Comparison of ENCODE assay signal across 3 cellular contexts in the genomic region with DNA sequence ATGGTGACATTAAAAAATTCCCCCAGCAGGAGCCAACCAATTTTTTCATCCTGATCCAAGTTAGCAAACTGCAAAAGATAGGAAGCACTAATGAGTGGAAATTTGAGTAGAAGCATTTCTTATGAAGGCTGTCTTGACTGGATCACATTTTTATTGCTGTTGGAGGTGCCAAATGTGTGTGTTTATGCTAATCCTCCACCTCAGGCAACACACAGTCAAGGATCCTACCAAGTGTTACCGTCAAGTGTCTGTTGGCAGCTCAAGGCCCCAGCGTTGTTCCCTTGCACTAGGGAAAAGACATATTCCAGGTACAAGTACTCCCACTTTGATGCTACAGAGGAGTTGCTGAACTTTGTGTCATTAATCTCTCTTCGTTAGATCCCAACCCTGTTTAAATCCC.
TF ChIP-seq lines count a peak whose summit lies in the region.

No MANE protein-coding gene starts in this region.

TF ChIP-seq in SK-N-SH treated with all-trans-retinoic acid at 6 μM for 48 hours, 23 proteins besides CTCF, POLR2A, EP300 and RAD21:
- TF ChIP-seq ZNF70 (CRISPR knock-in tag; IDR thresholded peaks at IDR 0.05) (no peak), TOX (CRISPR knock-in tag; IDR thresholded peaks at IDR 0.05; ENCODE audit: borderline replicate concordance) (0 out of 2 replicates have a peak, but pooled peaks have one; percentile 2), RARB (CRISPR knock-in tag; IDR thresholded peaks at IDR 0.05) (no peak), ZFP3 (CRISPR knock-in tag; IDR thresholded peaks at IDR 0.05) (no peak), ZNF565 (CRISPR knock-in tag; conservative IDR thresholded peaks at IDR 0.05; ENCODE audit: low read depth) (no peak), ISL1 (CRISPR knock-in tag; IDR thresholded peaks at IDR 0.05) (no peak), ZNF8 (CRISPR knock-in tag; IDR thresholded peaks at IDR 0.05) (no peak)
- TF ChIP-seq, protein P1, sequence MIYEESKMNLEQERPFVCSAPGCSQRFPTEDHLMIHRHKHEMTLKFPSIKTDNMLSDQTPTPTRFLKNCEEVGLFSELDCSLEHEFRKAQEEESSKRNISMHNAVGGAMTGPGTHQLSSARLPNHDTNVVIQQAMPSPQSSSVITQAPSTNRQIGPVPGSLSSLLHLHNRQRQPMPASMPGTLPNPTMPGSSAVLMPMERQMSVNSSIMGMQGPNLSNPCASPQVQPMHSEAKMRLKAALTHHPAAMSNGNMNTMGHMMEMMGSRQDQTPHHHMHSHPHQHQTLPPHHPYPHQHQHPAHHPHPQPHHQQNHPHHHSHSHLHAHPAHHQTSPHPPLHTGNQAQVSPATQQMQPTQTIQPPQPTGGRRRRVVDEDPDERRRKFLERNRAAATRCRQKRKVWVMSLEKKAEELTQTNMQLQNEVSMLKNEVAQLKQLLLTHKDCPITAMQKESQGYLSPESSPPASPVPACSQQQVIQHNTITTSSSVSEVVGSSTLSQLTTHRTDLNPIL (CRISPR knock-in tag; IDR thresholded peaks at IDR 0.05; ENCODE audit: low read depth): no peak
- TF ChIP-seq, protein P2, sequence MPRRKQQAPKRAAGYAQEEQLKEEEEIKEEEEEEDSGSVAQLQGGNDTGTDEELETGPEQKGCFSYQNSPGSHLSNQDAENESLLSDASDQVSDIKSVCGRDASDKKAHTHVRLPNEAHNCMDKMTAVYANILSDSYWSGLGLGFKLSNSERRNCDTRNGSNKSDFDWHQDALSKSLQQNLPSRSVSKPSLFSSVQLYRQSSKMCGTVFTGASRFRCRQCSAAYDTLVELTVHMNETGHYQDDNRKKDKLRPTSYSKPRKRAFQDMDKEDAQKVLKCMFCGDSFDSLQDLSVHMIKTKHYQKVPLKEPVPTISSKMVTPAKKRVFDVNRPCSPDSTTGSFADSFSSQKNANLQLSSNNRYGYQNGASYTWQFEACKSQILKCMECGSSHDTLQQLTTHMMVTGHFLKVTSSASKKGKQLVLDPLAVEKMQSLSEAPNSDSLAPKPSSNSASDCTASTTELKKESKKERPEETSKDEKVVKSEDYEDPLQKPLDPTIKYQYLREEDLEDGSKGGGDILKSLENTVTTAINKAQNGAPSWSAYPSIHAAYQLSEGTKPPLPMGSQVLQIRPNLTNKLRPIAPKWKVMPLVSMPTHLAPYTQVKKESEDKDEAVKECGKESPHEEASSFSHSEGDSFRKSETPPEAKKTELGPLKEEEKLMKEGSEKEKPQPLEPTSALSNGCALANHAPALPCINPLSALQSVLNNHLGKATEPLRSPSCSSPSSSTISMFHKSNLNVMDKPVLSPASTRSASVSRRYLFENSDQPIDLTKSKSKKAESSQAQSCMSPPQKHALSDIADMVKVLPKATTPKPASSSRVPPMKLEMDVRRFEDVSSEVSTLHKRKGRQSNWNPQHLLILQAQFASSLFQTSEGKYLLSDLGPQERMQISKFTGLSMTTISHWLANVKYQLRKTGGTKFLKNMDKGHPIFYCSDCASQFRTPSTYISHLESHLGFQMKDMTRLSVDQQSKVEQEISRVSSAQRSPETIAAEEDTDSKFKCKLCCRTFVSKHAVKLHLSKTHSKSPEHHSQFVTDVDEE (CRISPR knock-in tag; IDR thresholded peaks at IDR 0.05): no peak

TF ChIP-seq in SK-N-SH, 30 proteins besides CTCF, POLR2A, EP300 and RAD21:
- no peak for TF ChIP-seq SIN3A (IDR thresholded peaks at IDR 0.05; ENCODE audit: borderline replicate concordance, low read depth, low read length)

TF ChIP-seq in GM23338, 12 proteins besides CTCF, POLR2A, EP300 and RAD21:
- TF ChIP-seq JUNB (IDR thresholded peaks at IDR 0.05; ENCODE audit: unreplicated experiment): no peak
- TF ChIP-seq EZH2 (IDR thresholded peaks at IDR 0.05; ENCODE audit: low read depth, unreplicated experiment): no peak
- no peak for TF ChIP-seq STAT1 (IDR thresholded peaks at IDR 0.05; ENCODE audit: unreplicated experiment)
- no peak for TF ChIP-seq EZH2phosphoT487 (IDR thresholded peaks at IDR 0.05; ENCODE audit: unreplicated experiment)
- no peak for TF ChIP-seq NANOG (IDR thresholded peaks at IDR 0.05; ENCODE audit: borderline replicate concordance)
- TF ChIP-seq, protein P3, sequence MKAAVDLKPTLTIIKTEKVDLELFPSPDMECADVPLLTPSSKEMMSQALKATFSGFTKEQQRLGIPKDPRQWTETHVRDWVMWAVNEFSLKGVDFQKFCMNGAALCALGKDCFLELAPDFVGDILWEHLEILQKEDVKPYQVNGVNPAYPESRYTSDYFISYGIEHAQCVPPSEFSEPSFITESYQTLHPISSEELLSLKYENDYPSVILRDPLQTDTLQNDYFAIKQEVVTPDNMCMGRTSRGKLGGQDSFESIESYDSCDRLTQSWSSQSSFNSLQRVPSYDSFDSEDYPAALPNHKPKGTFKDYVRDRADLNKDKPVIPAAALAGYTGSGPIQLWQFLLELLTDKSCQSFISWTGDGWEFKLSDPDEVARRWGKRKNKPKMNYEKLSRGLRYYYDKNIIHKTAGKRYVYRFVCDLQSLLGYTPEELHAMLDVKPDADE (IDR thresholded peaks at IDR 0.05): no peak
- no peak for TF ChIP-seq CREB1 (CRISPR knock-in tag; IDR thresholded peaks at IDR 0.05; ENCODE audit: low read depth)
- TF ChIP-seq ZNF114 (CRISPR knock-in tag; IDR thresholded peaks at IDR 0.05): no peak
- TF ChIP-seq ZNF331 (CRISPR knock-in tag; IDR thresholded peaks at IDR 0.05; ENCODE audit: low read depth): no peak
- TF ChIP-seq, protein P4, sequence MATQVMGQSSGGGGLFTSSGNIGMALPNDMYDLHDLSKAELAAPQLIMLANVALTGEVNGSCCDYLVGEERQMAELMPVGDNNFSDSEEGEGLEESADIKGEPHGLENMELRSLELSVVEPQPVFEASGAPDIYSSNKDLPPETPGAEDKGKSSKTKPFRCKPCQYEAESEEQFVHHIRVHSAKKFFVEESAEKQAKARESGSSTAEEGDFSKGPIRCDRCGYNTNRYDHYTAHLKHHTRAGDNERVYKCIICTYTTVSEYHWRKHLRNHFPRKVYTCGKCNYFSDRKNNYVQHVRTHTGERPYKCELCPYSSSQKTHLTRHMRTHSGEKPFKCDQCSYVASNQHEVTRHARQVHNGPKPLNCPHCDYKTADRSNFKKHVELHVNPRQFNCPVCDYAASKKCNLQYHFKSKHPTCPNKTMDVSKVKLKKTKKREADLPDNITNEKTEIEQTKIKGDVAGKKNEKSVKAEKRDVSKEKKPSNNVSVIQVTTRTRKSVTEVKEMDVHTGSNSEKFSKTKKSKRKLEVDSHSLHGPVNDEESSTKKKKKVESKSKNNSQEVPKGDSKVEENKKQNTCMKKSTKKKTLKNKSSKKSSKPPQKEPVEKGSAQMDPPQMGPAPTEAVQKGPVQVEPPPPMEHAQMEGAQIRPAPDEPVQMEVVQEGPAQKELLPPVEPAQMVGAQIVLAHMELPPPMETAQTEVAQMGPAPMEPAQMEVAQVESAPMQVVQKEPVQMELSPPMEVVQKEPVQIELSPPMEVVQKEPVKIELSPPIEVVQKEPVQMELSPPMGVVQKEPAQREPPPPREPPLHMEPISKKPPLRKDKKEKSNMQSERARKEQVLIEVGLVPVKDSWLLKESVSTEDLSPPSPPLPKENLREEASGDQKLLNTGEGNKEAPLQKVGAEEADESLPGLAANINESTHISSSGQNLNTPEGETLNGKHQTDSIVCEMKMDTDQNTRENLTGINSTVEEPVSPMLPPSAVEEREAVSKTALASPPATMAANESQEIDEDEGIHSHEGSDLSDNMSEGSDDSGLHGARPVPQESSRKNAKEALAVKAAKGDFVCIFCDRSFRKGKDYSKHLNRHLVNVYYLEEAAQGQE (IDR thresholded peaks at IDR 0.05; ENCODE audit: unreplicated experiment): no peak
- TF ChIP-seq, protein P5, sequence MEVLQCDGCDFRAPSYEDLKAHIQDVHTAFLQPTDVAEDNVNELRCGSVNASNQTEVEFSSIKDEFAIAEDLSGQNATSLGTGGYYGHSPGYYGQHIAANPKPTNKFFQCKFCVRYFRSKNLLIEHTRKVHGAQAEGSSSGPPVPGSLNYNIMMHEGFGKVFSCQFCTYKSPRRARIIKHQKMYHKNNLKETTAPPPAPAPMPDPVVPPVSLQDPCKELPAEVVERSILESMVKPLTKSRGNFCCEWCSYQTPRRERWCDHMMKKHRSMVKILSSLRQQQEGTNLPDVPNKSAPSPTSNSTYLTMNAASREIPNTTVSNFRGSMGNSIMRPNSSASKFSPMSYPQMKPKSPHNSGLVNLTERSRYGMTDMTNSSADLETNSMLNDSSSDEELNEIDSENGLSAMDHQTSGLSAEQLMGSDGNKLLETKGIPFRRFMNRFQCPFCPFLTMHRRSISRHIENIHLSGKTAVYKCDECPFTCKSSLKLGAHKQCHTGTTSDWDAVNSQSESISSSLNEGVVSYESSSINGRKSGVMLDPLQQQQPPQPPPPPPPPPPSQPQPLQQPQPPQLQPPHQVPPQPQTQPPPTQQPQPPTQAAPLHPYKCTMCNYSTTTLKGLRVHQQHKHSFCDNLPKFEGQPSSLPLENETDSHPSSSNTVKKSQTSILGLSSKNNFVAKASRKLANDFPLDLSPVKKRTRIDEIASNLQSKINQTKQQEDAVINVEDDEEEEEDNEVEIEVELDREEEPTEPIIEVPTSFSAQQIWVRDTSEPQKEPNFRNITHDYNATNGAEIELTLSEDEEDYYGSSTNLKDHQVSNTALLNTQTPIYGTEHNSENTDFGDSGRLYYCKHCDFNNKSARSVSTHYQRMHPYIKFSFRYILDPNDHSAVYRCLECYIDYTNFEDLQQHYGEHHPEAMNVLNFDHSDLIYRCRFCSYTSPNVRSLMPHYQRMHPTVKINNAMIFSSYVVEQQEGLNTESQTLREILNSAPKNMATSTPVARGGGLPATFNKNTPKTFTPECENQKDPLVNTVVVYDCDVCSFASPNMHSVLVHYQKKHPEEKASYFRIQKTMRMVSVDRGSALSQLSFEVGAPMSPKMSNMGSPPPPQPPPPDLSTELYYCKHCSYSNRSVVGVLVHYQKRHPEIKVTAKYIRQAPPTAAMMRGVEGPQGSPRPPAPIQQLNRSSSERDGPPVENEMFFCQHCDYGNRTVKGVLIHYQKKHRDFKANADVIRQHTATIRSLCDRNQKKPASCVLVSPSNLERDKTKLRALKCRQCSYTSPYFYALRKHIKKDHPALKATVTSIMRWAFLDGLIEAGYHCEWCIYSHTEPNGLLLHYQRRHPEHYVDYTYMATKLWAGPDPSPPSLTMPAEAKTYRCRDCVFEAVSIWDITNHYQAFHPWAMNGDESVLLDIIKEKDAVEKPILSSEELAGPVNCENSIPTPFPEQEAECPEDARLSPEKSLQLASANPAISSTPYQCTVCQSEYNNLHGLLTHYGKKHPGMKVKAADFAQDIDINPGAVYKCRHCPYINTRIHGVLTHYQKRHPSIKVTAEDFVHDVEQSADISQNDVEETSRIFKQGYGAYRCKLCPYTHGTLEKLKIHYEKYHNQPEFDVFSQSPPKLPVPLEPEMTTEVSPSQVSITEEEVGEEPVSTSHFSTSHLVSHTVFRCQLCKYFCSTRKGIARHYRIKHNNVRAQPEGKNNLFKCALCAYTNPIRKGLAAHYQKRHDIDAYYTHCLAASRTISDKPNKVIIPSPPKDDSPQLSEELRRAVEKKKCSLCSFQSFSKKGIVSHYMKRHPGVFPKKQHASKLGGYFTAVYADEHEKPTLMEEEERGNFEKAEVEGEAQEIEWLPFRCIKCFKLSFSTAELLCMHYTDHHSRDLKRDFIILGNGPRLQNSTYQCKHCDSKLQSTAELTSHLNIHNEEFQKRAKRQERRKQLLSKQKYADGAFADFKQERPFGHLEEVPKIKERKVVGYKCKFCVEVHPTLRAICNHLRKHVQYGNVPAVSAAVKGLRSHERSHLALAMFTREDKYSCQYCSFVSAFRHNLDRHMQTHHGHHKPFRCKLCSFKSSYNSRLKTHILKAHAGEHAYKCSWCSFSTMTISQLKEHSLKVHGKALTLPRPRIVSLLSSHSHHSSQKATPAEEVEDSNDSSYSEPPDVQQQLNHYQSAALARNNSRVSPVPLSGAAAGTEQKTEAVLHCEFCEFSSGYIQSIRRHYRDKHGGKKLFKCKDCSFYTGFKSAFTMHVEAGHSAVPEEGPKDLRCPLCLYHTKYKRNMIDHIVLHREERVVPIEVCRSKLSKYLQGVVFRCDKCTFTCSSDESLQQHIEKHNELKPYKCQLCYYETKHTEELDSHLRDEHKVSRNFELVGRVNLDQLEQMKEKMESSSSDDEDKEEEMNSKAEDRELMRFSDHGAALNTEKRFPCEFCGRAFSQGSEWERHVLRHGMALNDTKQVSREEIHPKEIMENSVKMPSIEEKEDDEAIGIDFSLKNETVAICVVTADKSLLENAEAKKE (CRISPR knock-in tag; IDR thresholded peaks at IDR 0.05): no peak
- no peak for TF ChIP-seq POLR2AphosphoS5 (IDR thresholded peaks at IDR 0.05; ENCODE audit: low read depth)
